ENCODE assay signal across 17 cellular contexts in the genomic region with DNA sequence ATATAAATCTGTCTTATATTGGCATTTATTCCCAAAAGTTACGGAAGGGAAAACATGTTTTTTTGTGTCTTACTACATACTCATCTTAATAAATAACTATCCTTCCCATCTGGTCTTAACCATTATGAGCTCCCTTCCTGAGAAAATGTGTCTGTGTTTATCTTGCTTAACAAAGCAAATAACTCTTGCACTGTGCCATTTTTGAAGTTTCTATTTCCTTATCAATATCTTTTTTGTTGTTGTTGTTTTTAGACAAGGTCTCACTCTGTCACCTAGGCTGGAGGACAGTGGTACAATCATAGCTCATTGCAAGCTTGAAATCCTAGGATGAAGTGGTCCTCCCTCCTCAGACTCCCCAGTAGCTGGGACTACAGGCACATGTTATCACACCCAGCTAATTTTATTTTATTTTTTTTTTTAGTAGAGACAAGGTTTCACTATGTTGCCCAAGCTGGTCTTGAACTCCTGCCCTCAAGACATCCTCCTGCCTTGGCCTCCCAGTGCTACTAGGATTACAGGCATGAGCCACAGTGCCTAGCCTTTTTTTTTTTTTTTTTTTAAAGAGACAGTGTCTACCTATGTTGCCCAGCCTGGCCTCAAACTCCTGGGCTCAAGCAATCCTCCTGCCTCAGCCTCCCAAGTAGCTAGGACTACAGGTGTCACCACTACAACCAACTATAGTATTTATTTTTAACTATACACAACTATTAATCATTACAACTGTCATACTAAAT.
"Had no signal": no experiment of that assay in that cellular context is flagged by ENCODE, and none has a peak within 500 bp of the region (broad histone marks: within the 10 kb centered on the region; RNA-seq: fewer than 3 reads in every experiment).

No MANE protein-coding gene starts in this region.

- H3K27ac Mint-ChIP-seq: activated CD8-positive, alpha-beta memory T cell treated with anti-CD3 and anti-CD28 coated beads, Interleukin-2, amount 10 ng/mL, durations not matched to agents 7 days and 5 days had no signal

- H3K36me3 ChIP-seq: lower lobe of right lung had no signal

- H3K27me3 Mint-ChIP-seq: activated CD8-positive, alpha-beta memory T cell treated with anti-CD3 and anti-CD28 coated beads, Interleukin-2, amount 10 ng/mL, durations not matched to agents 7 days and 5 days had no signal

- ATAC-seq: activated CD8-positive, alpha-beta memory T cell treated with anti-CD3 and anti-CD28 coated beads, Interleukin-2, amount 10 ng/mL, durations not matched to agents 7 days and 5 days; left colon; lower lobe of right lung had no signal

- DNase-seq: activated CD4-positive, alpha-beta T cell treated with anti-CD3 and anti-CD28 coated beads, Interleukin-2, amount 50 U/mL, for 4 hours; activated CD4-positive, CD25-positive, alpha-beta regulatory T cell treated with anti-CD3 and anti-CD28 coated beads, Interleukin-2, amount 50 U/mL, for 72 hours; activated CD8-positive, alpha-beta memory T cell treated with anti-CD3 and anti-CD28 coated beads, Interleukin-2, amount 10 ng/mL, durations not matched to agents 7 days and 5 days; activated gamma-delta T cell; activated T-cell treated with anti-CD3 and anti-CD28 coated beads, Interleukin-2, amount 50 U/mL, for 48 hours; aorta; dermis blood vessel endothelial cell; head of caudate nucleus; left colon; lower lobe of right lung; nucleus accumbens; posterior cingulate gyrus; retina; stimulated activated CD4-positive, alpha-beta T cell treated with anti-CD3 and anti-CD28 coated beads, Interleukin-12 subunit alpha, Interleukin-12 subunit beta, amount 100 ng/mL, for 4 hours; stimulated activated CD4-positive, alpha-beta T cell treated with anti-CD3 and anti-CD28 coated beads, Interleukin-2, amount 100 ng/mL, for 24 hours; T-helper 1 cell had no signal

- H3K9me3 ChIP-seq: lower lobe of right lung had no signal

- H3K4me3 ChIP-seq: lower lobe of right lung had no signal

- H3K27ac ChIP-seq: epithelial cell of prostate, lower lobe of right lung had no signal

- H3K4me3 Mint-ChIP-seq: activated CD8-positive, alpha-beta memory T cell treated with anti-CD3 and anti-CD28 coated beads, Interleukin-2, amount 10 ng/mL, durations not matched to agents 7 days and 5 days had no signal
